In genomic region chr4:80897537-80898303, GRCh38 we compare ENCODE assay signal across 14 cellular contexts.
A peak's percentile ranks its signal among the peaks of the same experiment; 100 is the strongest.
DNase-seq lines count a peak whose midpoint lies in the region; ATAC-seq, FAIRE-seq and TF ChIP-seq lines count a peak whose summit lies in the region.
"Had no signal": no experiment of that assay in that cellular context is flagged by ENCODE, and none has a peak within 500 bp of the region (broad histone marks: within the 10 kb centered on the region; RNA-seq: fewer than 3 reads in every experiment).

No MANE protein-coding gene starts in this region.

- TF ChIP-seq POLR2A in GM12878 (IDR thresholded peaks at IDR 0.05; ENCODE audit: low read depth, low read length) (no peak), esophagus squamous epithelium (IDR thresholded peaks at IDR 0.05) (no peak)

- no peak overlapping the region for H2AFZ ChIP-seq in GM12878 (ENCODE audit: control insufficient read depth, low read depth, low read length)

- DNase-seq in GM12878 (ENCODE audit: low read depth, low spot score) (peak; percentile 60), hippocampal formation (lab: John Stamatoyannopoulos, UW) (no peak), esophagus squamous epithelium (lab: John Stamatoyannopoulos, UW) (no peak), AG08396 (ENCODE audit: low spot score) (no peak), NAMALWA (ENCODE audit: low spot score) (no peak)
- DNase-seq: activated CD4-positive, alpha-beta T cell treated with anti-CD3 and anti-CD28 coated beads for 4 hours; activated naive CD4-positive, alpha-beta T cell treated with anti-CD3 and anti-CD28 coated beads for 36 hours; MG63; NCI-H446; nucleus accumbens; stomach had no signal

- TF ChIP-seq EP300 in GM12878 (IDR thresholded peaks at IDR 0.05; ENCODE audit: borderline replicate concordance in 1 of 2, control insufficient read depth in 1 of 2, low read depth in 2 of 2, low read length in 2 of 2): no peak

- CTCF ChIA-PET in GM12878 (lab: Yijun Ruan, JAX): interaction anchor here (0.7 to 2.4 kb wide), 10 partner anchors 11 to 142 kb away, joined by 3 to 9 read pairs (median 4); no protein-coding TSS in a partner anchor

- intact Hi-C loops in GM12878 (cut with micrococcal nuclease; ENCODE audit: unreplicated experiment): no loop called here
- intact Hi-C loops in esophagus squamous epithelium (cut with DNase I): no loop called here

- H3K36me3 ChIP-seq in GM12878 (ENCODE audit: control insufficient read depth in 2 of 2, insufficient read depth in 2 of 2, low read length in 1 of 2) (no peaks in the 10 kb centered on the region), esophagus squamous epithelium (no peaks in the 10 kb centered on the region)
- H3K36me3 ChIP-seq: MG63, stomach had no signal

- no peaks in the 10 kb centered on the region for H3K27me3 ChIP-seq in GM12878 (replicated peaks in 1 of 2; ENCODE audit: control insufficient read depth in 2 of 2, insufficient read depth in 2 of 2, low read length in 1 of 2)
- no peaks in the 10 kb centered on the region for H3K27me3 ChIP-seq in esophagus squamous epithelium
- H3K27me3 ChIP-seq: MG63, stomach had no signal

- in situ Hi-C loops in GM12878 (cut with MboI): no loop called here

- H3K27ac ChIP-seq in GM12878 (ENCODE audit: control insufficient read depth, insufficient read depth) (0 out of 2 replicates have a peak overlapping the region, but pooled peaks have one; percentile 1), esophagus squamous epithelium (no peak overlapping the region)
- H3K27ac ChIP-seq: stomach had no signal

- no peaks in the 10 kb centered on the region for H4K20me1 ChIP-seq in GM12878 (ENCODE audit: control insufficient read depth, insufficient read depth)

- ATAC-seq in GM18861 (IDR thresholded peaks at IDR 0.05; ENCODE audit: unreplicated experiment) (peak; percentile 80), GM21423 (IDR thresholded peaks at IDR 0.05; ENCODE audit: unreplicated experiment) (peak; percentile 66), HG03066 (IDR thresholded peaks at IDR 0.05; ENCODE audit: low read depth, unreplicated experiment) (peak; percentile 69), GM12878 (peak; percentile 83)

- POLR2A ChIA-PET in GM12878 (lab: Charles Lee): interaction anchor here (1.4 kb wide), 1 partner anchor 22 kb away, joined by 6 read pairs; no protein-coding TSS in a partner anchor

- peak; percentile 81 for FAIRE-seq in GM12878 (lab: Jason Lieb, UNC)

- TF ChIP-seq CTCF in GM12878 (IDR thresholded peaks at IDR 0.05 in 2 of 3, conservative IDR thresholded peaks at IDR 0.05 in 1 of 3; ENCODE audit: control insufficient read depth in 2 of 3, extremely low read depth in 1 of 3, insufficient read depth in 1 of 3, low read depth in 3 of 3, low read length in 3 of 3) (no peak), esophagus squamous epithelium (IDR thresholded peaks at IDR 0.05) (no peak)

- TF ChIP-seq RAD21 in GM12878 (IDR thresholded peaks at IDR 0.05; ENCODE audit: insufficient read depth, low read depth, low read length): no peak

- BruUV-seq in GM12878 (replicated peaks; lab: Mats Ljungman, UMichigan): no TSS peak

- no peak overlapping the region for H3K9ac ChIP-seq in GM12878 (ENCODE audit: control insufficient read depth, insufficient read depth, low read length)

- H3K4me2 ChIP-seq in GM12878 (ENCODE audit: control insufficient read depth, insufficient read depth): no peak overlapping the region; the same call in 1 of the 2 replicates

- H3K4me3 ChIP-seq in GM12878 (no peak overlapping the region), esophagus squamous epithelium (no peak overlapping the region)
- H3K4me3 ChIP-seq: MG63, stomach had no signal

- H3K4me1 ChIP-seq in GM12878 (ENCODE audit: control insufficient read depth, insufficient read depth, low read length) (peaks cover 7% of the 10 kb centered on the region), esophagus squamous epithelium (no peaks in the 10 kb centered on the region)
- H3K4me1 ChIP-seq: stomach had no signal

- WGBS in GM12878 (ENCODE audit: insufficient coverage, insufficient replicate concordance, low lambda C conversion rate, missing lambda C conversion rate): 3% methylated on average over 5 of the region's 5 CpGs
- 54 to 56% methylated on average over 2 to 4 of the region's 5 CpGs for WGBS in esophagus squamous epithelium, 2 donors

- H3K79me2 ChIP-seq in GM12878 (ENCODE audit: control insufficient read depth, insufficient read depth, low read length): no peaks in the 10 kb centered on the region

- H3K9me3 ChIP-seq in GM12878 (replicated peaks; ENCODE audit: control insufficient read depth, insufficient read depth, low read length) (peaks cover 2% of the 10 kb centered on the region; the same call in 2 of the 3 replicates), esophagus squamous epithelium (no peaks in the 10 kb centered on the region)
- H3K9me3 ChIP-seq: MG63 had no signal

- SMC1A ChIA-PET in GM12878 (lab: Charles Lee; ENCODE audit: uncharacterized antibody, unreplicated experiment): interaction anchor here (0.6 to 3.4 kb wide), 19 partner anchors 14 to 287 kb away, joined by 3 to 38 read pairs (median 3); no protein-coding TSS in a partner anchor

- RAD21 ChIA-PET in GM12878 (lab: Charles Lee; ENCODE audit: unreplicated experiment): interaction anchor here (0.7 to 2.4 kb wide), 9 partner anchors 14 to 287 kb away, joined by 3 to 17 read pairs (median 3); no protein-coding TSS in a partner anchor

TF ChIP-seq in GM12878, 131 proteins besides CTCF, POLR2A, EP300 and RAD21 (continues in another document):
- TF ChIP-seq POU2F2 (IDR thresholded peaks at IDR 0.05; ENCODE audit: borderline replicate concordance, low read depth, low read length) (peak; percentile 23; the same call in 1 of the 3 replicates), IKZF2 (IDR thresholded peaks at IDR 0.05) (peak; percentile 9 to 45; a peak in 2 of 4 replicates), MTA2 (IDR thresholded peaks at IDR 0.05; ENCODE audit: low read depth) (0 out of 2 replicates have a peak, but pooled peaks have one; percentile 34), NFIC (IDR thresholded peaks at IDR 0.05; ENCODE audit: low read depth, low read length) (peak; percentile 41; the same call in 1 of the 2 replicates), BCLAF1 (IDR thresholded peaks at IDR 0.05) (no peak), ZNF24 (IDR thresholded peaks at IDR 0.05) (peak; percentile 60; the same call in 1 of the 2 replicates), REST (IDR thresholded peaks at IDR 0.05; ENCODE audit: low read depth, low read length) (peak; percentile 66), TBL1XR1 (IDR thresholded peaks at IDR 0.05; ENCODE audit: low read depth, low read length) (no peak), HDAC6 (IDR thresholded peaks at IDR 0.05; ENCODE audit: unreplicated experiment) (no peak), NFXL1 (IDR thresholded peaks at IDR 0.05; ENCODE audit: borderline replicate concordance) (no peak), IRF4 (IDR thresholded peaks at IDR 0.05; ENCODE audit: low read depth, low read length) (no peak)
